In genomic region chr6:80214436-80215022, GRCh38 we compare ENCODE assay signal across 8 cellular contexts.
DNase-seq lines count a peak whose midpoint lies in the region; ATAC-seq and TF ChIP-seq lines count a peak whose summit lies in the region.

No MANE protein-coding gene starts in this region.

- H3K4me3 ChIP-seq in Karpas-422 (ENCODE audit: low read length) (no peak overlapping the region), PC-3 (ENCODE audit: low read length) (no peak overlapping the region), liver (ENCODE audit: low read depth in 1 of 3, low read length in 3 of 3) (no peak overlapping the region), upper lobe of right lung (no peak overlapping the region)

- no peaks in the 10 kb centered on the region for H3K79me1 ChIP-seq in H9 (ENCODE audit: insufficient read depth, low read depth, low read length, poor library complexity, severe bottlenecking)

- DNase-seq in Right ventricle myocardium inferior (ENCODE audit: missing footprints), result no peak
- DNase-seq in cardiac septum (ENCODE audit: low spot score), result no peak
- no peak for DNase-seq in H9
- peak; percentile 87 for DNase-seq in Karpas-422
- peak; percentile 67 for DNase-seq in PC-3
- peak; percentile 51 for DNase-seq in cerebellum (ENCODE audit: low spot score)
- no peak for DNase-seq in upper lobe of right lung

- H3K9me2 ChIP-seq in Karpas-422 (replicated peaks; ENCODE audit: insufficient read depth, low read length) (no peaks in the 10 kb centered on the region), PC-3 (replicated peaks; ENCODE audit: low read length) (no peaks in the 10 kb centered on the region)

- CTCF ChIA-PET in PC-3 (lab: Charles Lee), result interaction anchor here (1.1 kb wide), 2 partner anchors 108 to 265 kb away, joined by 3 to 6 read pairs; partner anchors contain the start of gene BCKDHB

- H3K4me1 Mint-ChIP-seq in H9, result peaks cover 27 to 28% of the 10 kb centered on the region in 2 experiments

- H2BK120ac ChIP-seq in H9 (ENCODE audit: low read depth, low read length, poor library complexity, severe bottlenecking), result no peak overlapping the region

- ATAC-seq in Right ventricle myocardium inferior (peak; percentile 75), PC-3 (peak; percentile 86), upper lobe of right lung (peak; percentile 83)

- no peaks in the 10 kb centered on the region; a peak in 1 of 5 replicates for H3K9me3 Mint-ChIP-seq in H9

- H2BK15ac ChIP-seq in H9 (ENCODE audit: low read depth, low read length), result no peak overlapping the region

- H3K4ac ChIP-seq in H9 (ENCODE audit: low read depth, low read length), result no peak overlapping the region

- no peak overlapping the region for H3K14ac ChIP-seq in H9 (ENCODE audit: insufficient read depth, low read length)

- H3K27ac ChIP-seq in H9 (ENCODE audit: insufficient read length, low read depth, low read length) (no peak overlapping the region), Karpas-422 (ENCODE audit: low read length) (0 out of 2 replicates have a peak overlapping the region, but pooled peaks have one; percentile 20), PC-3 (ENCODE audit: low read length) (no peak overlapping the region), liver (ENCODE audit: low read depth in 1 of 2, low read length in 2 of 2) (no peak overlapping the region), upper lobe of right lung (no peak overlapping the region)

- no peak overlapping the region for H2BK12ac ChIP-seq in H9 (ENCODE audit: insufficient read length, low read depth, low read length)

- POLR2A ChIA-PET in PC-3 (lab: Charles Lee; ENCODE audit: unreplicated experiment), result interaction anchor here (0.7 kb wide), 1 partner anchor 108 kb away, joined by 3 read pairs; no protein-coding TSS in a partner anchor

- no peaks in the 10 kb centered on the region for H3K27me3 ChIP-seq in H9 (ENCODE audit: insufficient read depth, low read length)
- no peaks in the 10 kb centered on the region for H3K27me3 ChIP-seq in Karpas-422 (ENCODE audit: low read length)
- H3K27me3 ChIP-seq in PC-3 (ENCODE audit: low read length), result no peaks in the 10 kb centered on the region
- no peaks in the 10 kb centered on the region for H3K27me3 ChIP-seq in liver (ENCODE audit: control insufficient read depth in 4 of 4, insufficient read depth in 4 of 4, low read length in 3 of 4)
- no peaks in the 10 kb centered on the region for H3K27me3 ChIP-seq in upper lobe of right lung

- H3K56ac ChIP-seq in H9 (ENCODE audit: insufficient read length, low read depth, low read length), result no peak overlapping the region

- no peak overlapping the region for H2AK5ac ChIP-seq in H9 (ENCODE audit: insufficient read length, low read length)

- no peaks in the 10 kb centered on the region for H3K79me2 ChIP-seq in H9 (ENCODE audit: insufficient read depth, low read length)
- H3K79me2 ChIP-seq in Karpas-422 (ENCODE audit: low read length), result peaks cover 9% of the 10 kb centered on the region; the same call in 1 of the 2 replicates
- no peaks in the 10 kb centered on the region for H3K79me2 ChIP-seq in PC-3 (ENCODE audit: low read length)

- intact Hi-C loops in Right ventricle myocardium inferior (cut with DNase I) (loop anchor here (5.0 to 10.0 kb wide), 3 partner anchors 72 to 1538 kb away; partner anchors contain the start of gene TENT5A), cardiac septum (cut with DNase I) (no loop called here), PC-3 (cut with micrococcal nuclease) (loop anchor here (5.0 to 10.0 kb wide), 3 partner anchors 123 to 513 kb away; no protein-coding TSS in a partner anchor), upper lobe of right lung (cut with DNase I) (no loop called here)

- H3K36me3 ChIP-seq in Karpas-422 (ENCODE audit: insufficient read depth, low read length), result no peaks in the 10 kb centered on the region
- no peaks in the 10 kb centered on the region for H3K36me3 ChIP-seq in PC-3 (ENCODE audit: low read depth, low read length)
- peaks cover 0 to 3% (median 2%) of the 10 kb centered on the region in 4 donors for H3K36me3 ChIP-seq in liver (ENCODE audit: control insufficient read depth in 4 of 4, insufficient read depth in 3 of 4, low read depth in 1 of 4, low read length in 3 of 4)
- H3K36me3 ChIP-seq in upper lobe of right lung, result no peaks in the 10 kb centered on the region

- H3K4me3 Mint-ChIP-seq in H9, result no peak overlapping the region

- H3K18ac ChIP-seq in H9 (ENCODE audit: insufficient read length, low read depth, low read length), result no peak overlapping the region

- no TSS peak for BruUV-seq in PC-3 (replicated peaks; lab: Mats Ljungman, UMichigan)

- H3K9ac ChIP-seq in H9 (ENCODE audit: extremely low read depth, insufficient read length, low read length), result no peak overlapping the region
- H3K9ac ChIP-seq in Karpas-422 (ENCODE audit: low read length), result no peak overlapping the region
- H3K9ac ChIP-seq in PC-3 (ENCODE audit: low read length), result no peak overlapping the region
- no peak overlapping the region for H3K9ac ChIP-seq in liver (ENCODE audit: low read depth in 1 of 2, low read length in 2 of 2)

- H3K23me2 ChIP-seq in H9 (ENCODE audit: insufficient read length, low read depth, low read length, poor library complexity, severe bottlenecking), result no peaks in the 10 kb centered on the region

- no peak overlapping the region for H2BK5ac ChIP-seq in H9 (ENCODE audit: insufficient read length, low read length)

- H3K23ac ChIP-seq in H9 (ENCODE audit: insufficient read length, low read depth, low read length), result no peak overlapping the region

- peak; percentile 84 for TF ChIP-seq CTCF in H9 (conservative IDR thresholded peaks at IDR 0.05)
- TF ChIP-seq CTCF in PC-3 (conservative IDR thresholded peaks at IDR 0.05; ENCODE audit: low read depth, low read length), result peak; percentile 70
- TF ChIP-seq CTCF in liver (IDR thresholded peaks at IDR 0.05; ENCODE audit: low read depth, low read length, missing input control), result peak; percentile 73
- peak; percentile 69 for TF ChIP-seq CTCF in upper lobe of right lung (IDR thresholded peaks at IDR 0.05)

- H3K4me2 ChIP-seq in H9 (ENCODE audit: insufficient read depth, insufficient read length, low read length) (no peak overlapping the region), Karpas-422 (ENCODE audit: low read depth, low read length, poor library complexity, severe bottlenecking) (peak overlapping the region; percentile 11), PC-3 (ENCODE audit: low read length) (no peak overlapping the region)

- H2AFZ ChIP-seq in H9 (ENCODE audit: low read length), result no peak overlapping the region
- no peak overlapping the region for H2AFZ ChIP-seq in Karpas-422 (ENCODE audit: low read length)
- no peak overlapping the region for H2AFZ ChIP-seq in PC-3 (ENCODE audit: low read length)

- no peak overlapping the region for H4K5ac ChIP-seq in H9 (ENCODE audit: insufficient read length, low read depth, low read length)

- H3F3A ChIP-seq in PC-3 (ENCODE audit: low read length, unreplicated experiment), result no peaks in the 10 kb centered on the region

- H3K4me1 ChIP-seq in H9 (ENCODE audit: insufficient read depth, low read length), result peaks cover 3% of the 10 kb centered on the region; the same call in 1 of the 2 replicates
- peaks cover 13% of the 10 kb centered on the region for H3K4me1 ChIP-seq in Karpas-422 (ENCODE audit: low read length)
- H3K4me1 ChIP-seq in PC-3 (ENCODE audit: insufficient read depth, low read length), result 0 out of 2 replicates have a peak, but pooled peaks cover 2% of the 10 kb centered on the region
- H3K4me1 ChIP-seq in liver (ENCODE audit: control insufficient read depth in 4 of 4, insufficient read depth in 4 of 4, low read length in 3 of 4), result no peaks in the 10 kb centered on the region
- no peaks in the 10 kb centered on the region for H3K4me1 ChIP-seq in upper lobe of right lung

- no peaks in the 10 kb centered on the region for H3K9me3 ChIP-seq in H9 (ENCODE audit: control insufficient read depth, low read depth, low read length)
- no peaks in the 10 kb centered on the region for H3K9me3 ChIP-seq in Karpas-422 (ENCODE audit: low read length)
- no peaks in the 10 kb centered on the region for H3K9me3 ChIP-seq in PC-3 (ENCODE audit: low read length)
- no peaks in the 10 kb centered on the region for H3K9me3 ChIP-seq in liver (ENCODE audit: control insufficient read depth in 4 of 4, low read length in 3 of 4)
- no peaks in the 10 kb centered on the region for H3K9me3 ChIP-seq in upper lobe of right lung

- no peak overlapping the region for H3K27ac Mint-ChIP-seq in H9

- H3K27me3 Mint-ChIP-seq in H9 (ENCODE audit: low read depth), result no peaks in the 10 kb centered on the region

- H3T11ph ChIP-seq in H9 (ENCODE audit: low read length), result no peak overlapping the region

- peak; percentile 83 to 86 for TF ChIP-seq RAD21 in liver (IDR thresholded peaks at IDR 0.05)

- H4K20me1 ChIP-seq in H9 (ENCODE audit: control insufficient read depth, insufficient read depth, insufficient read length) (no peaks in the 10 kb centered on the region), Karpas-422 (ENCODE audit: insufficient read depth, low read depth, low read length) (no peaks in the 10 kb centered on the region), PC-3 (ENCODE audit: low read length) (no peaks in the 10 kb centered on the region)

- peaks cover 0 to 8% (median 2%) of the 10 kb centered on the region in 3 experiments; a peak in 4 of 7 replicates for H3K36me3 Mint-ChIP-seq in H9 (ENCODE audit: insufficient read depth in 1 of 3, low read depth in 3 of 3)

- no peak overlapping the region for H2BK20ac ChIP-seq in H9 (ENCODE audit: low read depth, low read length, poor library complexity, severe bottlenecking)

- H4K91ac ChIP-seq in H9 (ENCODE audit: insufficient read length, low read depth, low read length), result no peak overlapping the region

- no peak overlapping the region for H4K8ac ChIP-seq in H9 (replicated peaks; ENCODE audit: insufficient read length, low read depth, low read length)

- WGBS in H9 (ENCODE audit: extremely low coverage, insufficient read length, low lambda C conversion rate), result no CpG with 5 or more reads among the region's 4 CpGs
- 54% methylated on average over 4 of the region's 4 CpGs for WGBS in liver

TF ChIP-seq in liver, 16 proteins besides CTCF, POLR2A, EP300 and RAD21 (continues in another document):
- TF ChIP-seq SP1 (IDR thresholded peaks at IDR 0.05), result no peak

Comparison
In these comparisons a context has a peak if more than half of its experiments do, and no peak if none do; other contexts are left out.
1. intact Hi-C loops: an anchor here in Right ventricle myocardium inferior (5.0 to 10.0 kb wide) and PC-3 (5.0 to 10.0 kb wide); none called in cardiac septum and upper lobe of right lung.
2. DNase-seq: peak in Karpas-422 (single experiment), PC-3 (single experiment) and cerebellum (single experiment); none in Right ventricle myocardium inferior (single experiment), cardiac septum (single experiment), H9 (single experiment) and upper lobe of right lung (single experiment).
3. Peak in every context shown above with its lines, with median percentiles within 50 percentile points of each other: ATAC-seq and CTCF ChIP-seq.